ENCODE assay signal across 2 cellular contexts in genomic region chr2:85544915-85545779, GRCh38.
TF ChIP-seq lines count a peak whose summit lies in the region.

No MANE protein-coding gene starts in this region.

TF ChIP-seq in A549, 52 proteins besides CTCF, POLR2A, EP300 and RAD21:
- TF ChIP-seq POLR2AphosphoS2 (conservative IDR thresholded peaks at IDR 0.05; ENCODE audit: low read length) (peak; percentile 77; the same call in 1 of the 2 replicates), TFCP2L1 (CRISPR knock-in tag; IDR thresholded peaks at IDR 0.05) (peak; percentile 38; the same call in 1 of the 2 replicates)

TF ChIP-seq in H1, 55 proteins besides CTCF, POLR2A, EP300 and RAD21:
- 0 out of 2 replicates have a peak, but pooled peaks have one; percentile 80 for TF ChIP-seq POLR2AphosphoS5 (IDR thresholded peaks at IDR 0.05; ENCODE audit: low read depth, low read length)
